In genomic region chr2:101251844-101252407, GRCh38 we compare ENCODE assay signal across 8 cellular contexts. TPM values are rescaled to one million over a fixed set of nuclear protein-coding genes. Genes with fewer than 3 reads are reported as not detected.
DNase-seq lines count a peak whose midpoint lies in the region; ATAC-seq and TF ChIP-seq lines count a peak whose summit lies in the region.

No MANE protein-coding gene starts in this region.

- peaks cover 6% of the 10 kb centered on the region for H3K79me1 ChIP-seq in mesenchymal stem cell (replicated peaks; ENCODE audit: low read length, poor library complexity, severe bottlenecking)

- H3K27me3 ChIP-seq in DND-41 (ENCODE audit: insufficient read depth, low read length, poor library complexity): no peaks in the 10 kb centered on the region
- H3K27me3 ChIP-seq in SJCRH30: no peaks in the 10 kb centered on the region
- H3K27me3 ChIP-seq in mesenchymal stem cell (ENCODE audit: control insufficient read depth in 1 of 2, insufficient read depth in 1 of 2, low read length in 2 of 2): no peaks in the 10 kb centered on the region
- no peaks in the 10 kb centered on the region for H3K27me3 ChIP-seq in tibial artery

- H3K14ac ChIP-seq in mesenchymal stem cell (ENCODE audit: low read length in 2 of 2): no peak overlapping the region

- H2AK5ac ChIP-seq in mesenchymal stem cell (ENCODE audit: low read length, severe bottlenecking): peak overlapping the region; percentile 59

- H3K36me3 ChIP-seq in DND-41 (ENCODE audit: insufficient read depth, low read length) (peaks cover 21% of the 10 kb centered on the region), SJCRH30 (no peaks in the 10 kb centered on the region), mesenchymal stem cell (ENCODE audit: control insufficient read depth in 1 of 2, insufficient read depth in 2 of 2, low read depth in 1 of 2, low read length in 2 of 2) (peaks cover 0 to 4% of the 10 kb centered on the region in 2 experiments), tibial artery (peaks cover 0 to 4% (median 0%) of the 10 kb centered on the region in 3 donors)

- H2BK120ac ChIP-seq in mesenchymal stem cell (ENCODE audit: low read depth, low read length): peak overlapping the region; percentile 49

- H3K4me3 Mint-ChIP-seq in dendritic cell treated with granulocyte-macrophage colony-stimulating factor and Interleukin-4, amounts not matched to agents 40 ng/mL and 50 ng/mL, for 4 days: peak overlapping the region; percentile 90

- intact Hi-C loops in dendritic cell treated with granulocyte-macrophage colony-stimulating factor and Interleukin-4, amounts not matched to agents 40 ng/mL and 50 ng/mL, for 4 days (cut with micrococcal nuclease): loop anchor here (5.0 kb wide), 1 partner anchor 690 kb away; the partner anchor contains the start of gene PDCL3
- intact Hi-C loops in tibial artery (cut with DNase I; ENCODE audit: low total_unique reads): loop anchor here (2.0 kb wide), 1 partner anchor 55 kb away; no protein-coding TSS in a partner anchor

- WGBS in mesenchymal stem cell: 16% methylated on average over 16 of the region's 16 CpGs

- peaks cover 45% of the 10 kb centered on the region for H3K79me2 ChIP-seq in DND-41 (ENCODE audit: insufficient read depth, low read length)

- peak overlapping the region; percentile 62 to 70 for H3K18ac ChIP-seq in mesenchymal stem cell (ENCODE audit: low read depth in 1 of 2, low read length in 2 of 2)

- H3K9ac ChIP-seq in DND-41 (ENCODE audit: low read depth, low read length) (peak overlapping the region; percentile 66), mesenchymal stem cell (ENCODE audit: low read length) (peak overlapping the region; percentile 90)

- H2BK15ac ChIP-seq in mesenchymal stem cell (ENCODE audit: low read depth, poor library complexity, severe bottlenecking): no peak overlapping the region

- peaks cover 45% of the 10 kb centered on the region for H3K4me1 Mint-ChIP-seq in dendritic cell treated with granulocyte-macrophage colony-stimulating factor and Interleukin-4, amounts not matched to agents 40 ng/mL and 50 ng/mL, for 4 days (ENCODE audit: low read depth)

- peak overlapping the region in 1 of 2 experiments; percentile 37 for H3K4ac ChIP-seq in mesenchymal stem cell (ENCODE audit: low read depth in 1 of 2, low read length in 2 of 2)

- H2BK5ac ChIP-seq in mesenchymal stem cell (ENCODE audit: low read depth, low read length, poor library complexity, severe bottlenecking): peak overlapping the region; percentile 79

- H3K9me3 Mint-ChIP-seq in dendritic cell treated with granulocyte-macrophage colony-stimulating factor and Interleukin-4, amounts not matched to agents 40 ng/mL and 50 ng/mL, for 4 days: peaks cover 7% of the 10 kb centered on the region

- no peak overlapping the region for H2BK12ac ChIP-seq in mesenchymal stem cell (ENCODE audit: low read length in 2 of 2)

- H2AFZ ChIP-seq in DND-41 (ENCODE audit: low read depth, low read length): peak overlapping the region; percentile 79
- no peak overlapping the region for H2AFZ ChIP-seq in mesenchymal stem cell (ENCODE audit: low read depth, low read length)

- DNase-seq in DND-41 (peak; percentile 26), HPDE6-E6E7 (ENCODE audit: extremely low spot score) (peak; percentile 84), SJCRH30 (no peak), mesenchymal stem cell (no peak), tibial artery (no peak), AG08396 (ENCODE audit: low spot score) (no peak)

- peaks cover 19% of the 10 kb centered on the region for H4K20me1 ChIP-seq in DND-41 (ENCODE audit: insufficient read depth, low read length)

- peak overlapping the region; percentile 53 to 62 for H3K4me3 ChIP-seq in DND-41 (ENCODE audit: low read depth in 1 of 2, low read length in 2 of 2)
- peak overlapping the region; percentile 96 for H3K4me3 ChIP-seq in SJCRH30
- H3K4me3 ChIP-seq in mesenchymal stem cell (ENCODE audit: insufficient read depth in 1 of 2, low read depth in 1 of 2, low read length in 2 of 2): peak overlapping the region; percentile 56 to 87
- H3K4me3 ChIP-seq in tibial artery: peak overlapping the region; percentile 80 to 95

- H3K36me3 Mint-ChIP-seq in dendritic cell treated with granulocyte-macrophage colony-stimulating factor and Interleukin-4, amounts not matched to agents 40 ng/mL and 50 ng/mL, for 4 days (ENCODE audit: low read depth): peaks cover 25% of the 10 kb centered on the region

- H3K4me1 ChIP-seq in DND-41 (ENCODE audit: insufficient read depth, low read length): peaks cover 36% of the 10 kb centered on the region
- H3K4me1 ChIP-seq in SJCRH30: peaks cover 4% of the 10 kb centered on the region
- H3K4me1 ChIP-seq in mesenchymal stem cell (ENCODE audit: control insufficient read depth, insufficient read depth, low read depth, low read length): peaks cover 13% of the 10 kb centered on the region
- peaks cover 0 to 34% (median 27%) of the 10 kb centered on the region in 4 donors for H3K4me1 ChIP-seq in tibial artery

- peak overlapping the region; percentile 72 for H3K4me2 ChIP-seq in DND-41 (ENCODE audit: insufficient read depth, low read length)
- peak overlapping the region; percentile 76 for H3K4me2 ChIP-seq in mesenchymal stem cell (ENCODE audit: low read length, poor library complexity, severe bottlenecking)

- peak overlapping the region; percentile 90 for H3K27ac Mint-ChIP-seq in dendritic cell treated with granulocyte-macrophage colony-stimulating factor and Interleukin-4, amounts not matched to agents 40 ng/mL and 50 ng/mL, for 4 days

- no peak overlapping the region for H3K23ac ChIP-seq in mesenchymal stem cell (ENCODE audit: low read length in 2 of 2)

- H3K27ac ChIP-seq in DND-41 (ENCODE audit: low read length): peak overlapping the region; percentile 93
- H3K27ac ChIP-seq in SJCRH30: peak overlapping the region; percentile 83
- H3K27ac ChIP-seq in mesenchymal stem cell (ENCODE audit: low read length, poor library complexity, severe bottlenecking): peak overlapping the region; percentile 88
- H3K27ac ChIP-seq in tibial artery: peak overlapping the region; percentile 84 to 90

- peak overlapping the region; percentile 82 for H4K8ac ChIP-seq in mesenchymal stem cell (ENCODE audit: low read length)

- no peaks in the 10 kb centered on the region for H3K27me3 Mint-ChIP-seq in dendritic cell treated with granulocyte-macrophage colony-stimulating factor and Interleukin-4, amounts not matched to agents 40 ng/mL and 50 ng/mL, for 4 days

- H3K9me3 ChIP-seq in DND-41 (ENCODE audit: insufficient read depth, low read length, severe bottlenecking) (no peaks in the 10 kb centered on the region), SJCRH30 (replicated peaks) (no peaks in the 10 kb centered on the region), mesenchymal stem cell (ENCODE audit: control insufficient read depth, low read length) (no peaks in the 10 kb centered on the region), tibial artery (no peaks in the 10 kb centered on the region)

- TF ChIP-seq CTCF in DND-41 (IDR thresholded peaks at IDR 0.05; ENCODE audit: borderline replicate concordance, extremely low read depth, low read length, poor library complexity, severe bottlenecking): peak; percentile 51
- no peak for TF ChIP-seq CTCF in tibial artery (IDR thresholded peaks at IDR 0.05)

- peak; percentile 69 for ATAC-seq in DND-41 (ENCODE audit: insufficient read depth, low read depth)
- peak; percentile 38 for ATAC-seq in GM21423 (IDR thresholded peaks at IDR 0.05; ENCODE audit: unreplicated experiment)

- H4K91ac ChIP-seq in mesenchymal stem cell (ENCODE audit: low read length): peak overlapping the region; percentile 15

RNA-seq across cellular contexts. Expression of gene CNOT11, which starts 0.8 kb away (rescaled TPM):
- 70.1 and 74.3 TPM in 2 replicates for total RNA-seq in SJCRH30 (2014; rRNA removed; shearing (Covaris generic))
- 41.6 TPM for polyA plus RNA-seq in mesenchymal stem cell (2013, experiment 1 of 2)
- polyA plus RNA-seq in mesenchymal stem cell (2013, experiment 2 of 2): 40.2 TPM

RNA-seq across cellular contexts. Expression of gene RNF149, which starts 56.6 kb away (rescaled TPM):
- 23.1 and 33.3 TPM in 2 replicates for total RNA-seq in SJCRH30 (2014; rRNA removed; shearing (Covaris generic))
- polyA plus RNA-seq in mesenchymal stem cell (2013, experiment 1 of 2): 26.5 TPM
- polyA plus RNA-seq in mesenchymal stem cell (2013, experiment 2 of 2): 28.5 TPM

Comparison
In these comparisons a context has a peak if more than half of its experiments do, and no peak if none do; other contexts are left out.
1. DNase-seq: peak in DND-41 (single experiment) and HPDE6-E6E7 (single experiment); none in SJCRH30 (0 of 2), mesenchymal stem cell (single experiment), tibial artery (0 of 2) and AG08396 (single experiment).
2. Peak in every context shown above with its lines, with median percentiles within 50 percentile points of each other: H3K27ac ChIP-seq and H3K4me3 ChIP-seq.